In the genomic region with DNA sequence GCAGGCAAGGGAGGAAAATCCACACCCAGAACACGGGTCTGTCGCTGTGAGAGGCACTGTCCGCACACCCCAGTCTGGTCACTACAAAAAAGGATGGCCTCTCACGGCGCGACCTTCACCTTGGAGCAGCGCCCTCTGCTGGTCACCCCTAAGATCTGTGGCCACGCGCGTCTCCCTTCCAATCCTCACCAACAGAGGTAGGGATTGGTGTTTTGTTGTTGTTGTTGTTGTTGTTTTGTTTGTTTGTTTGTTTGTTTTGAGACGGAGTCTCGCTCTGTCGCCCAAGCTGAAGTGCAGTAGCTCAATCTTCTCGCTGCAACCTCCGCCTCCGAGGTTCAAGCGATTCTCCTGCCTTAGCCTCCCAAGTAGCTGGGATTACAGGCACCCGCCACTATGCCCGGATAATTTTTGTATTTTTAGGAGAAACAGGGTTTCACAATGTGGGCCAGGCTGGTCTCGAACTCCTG, we compare ENCODE assay signal across 7 cellular contexts. TPM values are rescaled to one million over a fixed set of nuclear protein-coding genes. Genes with fewer than 3 reads are reported as not detected.
A peak's percentile ranks its signal among the peaks of the same experiment; 100 is the strongest.
DNase-seq lines count a peak whose midpoint lies in the region; ATAC-seq, FAIRE-seq and TF ChIP-seq lines count a peak whose summit lies in the region.

No MANE protein-coding gene starts in this region.

- no peak overlapping the region for H2BK15ac ChIP-seq in mesendoderm (replicated peaks; ENCODE audit: low read depth)

- FAIRE-seq in HTR-8/SVneo (lab: Jason Lieb, UNC), result no peak

- no peak overlapping the region for H2AK5ac ChIP-seq in mesendoderm (ENCODE audit: low read length)

- TF ChIP-seq CTCF in GM13976 (IDR thresholded peaks at IDR 0.05; ENCODE audit: borderline replicate concordance, control extremely low read depth, extremely low read depth, insufficient read depth, missing control alignments) (peak; percentile 63), LNCAP (IDR thresholded peaks at IDR 0.05) (peak; percentile 93), coronary artery (IDR thresholded peaks at IDR 0.05) (peak; percentile 43)

- H3K36me3 ChIP-seq in mesendoderm (ENCODE audit: control insufficient read depth, insufficient read depth, low read length), result no peaks in the 10 kb centered on the region

- H3K79me2 ChIP-seq in mesendoderm (ENCODE audit: control insufficient read depth, insufficient read depth, low read length), result no peaks in the 10 kb centered on the region

- H2BK5ac ChIP-seq in mesendoderm (ENCODE audit: low read length), result no peak overlapping the region

- H3K27ac ChIP-seq in coronary artery (no peak overlapping the region), mesendoderm (ENCODE audit: low read depth, low read length) (no peak overlapping the region)

- H3K4me3 ChIP-seq in coronary artery, result no peak overlapping the region
- no peak overlapping the region for H3K4me3 ChIP-seq in mesendoderm (ENCODE audit: low read length)

- peak; percentile 60 for ATAC-seq in stimulated activated memory B cell treated with anti-CD40 and anti-IgM and Interleukin-4, amounts not matched to agents 10 μg/mL and 1 μg/mL and 100 μg/mL, for 72 hours

- in situ Hi-C loops in GM13976 (cut with MboI; ENCODE audit: low sequenced_read_pairs, unreplicated experiment), result no loop called here

- H3K9me3 Mint-ChIP-seq in stimulated activated memory B cell treated with anti-CD40 and anti-IgM and Interleukin-4, amounts not matched to agents 10 μg/mL and 1 μg/mL and 100 μg/mL, for 72 hours, result no peaks in the 10 kb centered on the region

- no peak overlapping the region for H3K18ac ChIP-seq in mesendoderm (ENCODE audit: low read length)

- peak; percentile 77 for DNase-seq in GM13976 (ENCODE audit: low spot score)
- peak; percentile 79 for DNase-seq in activated CD4-positive, CD25-positive, alpha-beta regulatory T cell treated with anti-CD3 and anti-CD28 coated beads, Interleukin-2, amount 50 U/mL, for 72 hours
- no peak for DNase-seq in coronary artery (ENCODE audit: low spot score)
- DNase-seq in mesendoderm, result peak; percentile 70
- no peak for DNase-seq in HTR-8/SVneo (ENCODE audit: insufficient read length, low spot score)

- H3K9ac ChIP-seq in mesendoderm (ENCODE audit: low read length), result peak overlapping the region; percentile 59

- H3K27ac Mint-ChIP-seq in stimulated activated memory B cell treated with anti-CD40 and anti-IgM and Interleukin-4, amounts not matched to agents 10 μg/mL and 1 μg/mL and 100 μg/mL, for 72 hours, result no peak overlapping the region

- WGBS in mesendoderm (ENCODE audit: extremely low coverage, insufficient coverage, low lambda C conversion rate), result no CpG with 5 or more reads among the region's 20 CpGs

- H3K27me3 ChIP-seq in mesendoderm (ENCODE audit: insufficient read depth, low read length, poor library complexity), result no peaks in the 10 kb centered on the region

- H3K36me3 Mint-ChIP-seq in stimulated activated memory B cell treated with anti-CD40 and anti-IgM and Interleukin-4, amounts not matched to agents 10 μg/mL and 1 μg/mL and 100 μg/mL, for 72 hours, result no peaks in the 10 kb centered on the region

- peak overlapping the region; percentile 55 for H3K4me3 Mint-ChIP-seq in stimulated activated memory B cell treated with anti-CD40 and anti-IgM and Interleukin-4, amounts not matched to agents 10 μg/mL and 1 μg/mL and 100 μg/mL, for 72 hours

- H3K4me2 ChIP-seq in mesendoderm (ENCODE audit: low read length), result no peak overlapping the region

- peak overlapping the region; percentile 83 for H3K56ac ChIP-seq in mesendoderm (ENCODE audit: low read length)

- H4K8ac ChIP-seq in mesendoderm (ENCODE audit: low read depth, low read length), result no peak overlapping the region

- no peak overlapping the region for H4K5ac ChIP-seq in mesendoderm (ENCODE audit: low read length)

- H3K23ac ChIP-seq in mesendoderm (ENCODE audit: low read length), result no peak overlapping the region

- H2BK120ac ChIP-seq in mesendoderm (ENCODE audit: low read depth, low read length), result no peak overlapping the region

- peaks cover 6% of the 10 kb centered on the region for H3K4me1 Mint-ChIP-seq in stimulated activated memory B cell treated with anti-CD40 and anti-IgM and Interleukin-4, amounts not matched to agents 10 μg/mL and 1 μg/mL and 100 μg/mL, for 72 hours

- H3K4ac ChIP-seq in mesendoderm (ENCODE audit: low read depth, low read length), result no peak overlapping the region

- no peaks in the 10 kb centered on the region for H3K4me1 ChIP-seq in mesendoderm (ENCODE audit: control insufficient read depth, low read depth, low read length)

- no peaks in the 10 kb centered on the region for H3K27me3 Mint-ChIP-seq in stimulated activated memory B cell treated with anti-CD40 and anti-IgM and Interleukin-4, amounts not matched to agents 10 μg/mL and 1 μg/mL and 100 μg/mL, for 72 hours

- no peaks in the 10 kb centered on the region for H3K79me1 ChIP-seq in mesendoderm (ENCODE audit: low read length)

RNA-seq across cellular contexts. Expression of gene C17orf58, which starts 15.0 kb away (rescaled TPM):
- 31.3 TPM for polyA plus RNA-seq in mesendoderm (2013, experiment 1 of 2)
- polyA plus RNA-seq in mesendoderm (2013, experiment 2 of 2), result 31.8 TPM

RNA-seq across cellular contexts. Expression of gene KPNA2, which starts 24.3 kb away (rescaled TPM):
- polyA plus RNA-seq in mesendoderm (2013, experiment 1 of 2), result 327 TPM
- 325 TPM for polyA plus RNA-seq in mesendoderm (2013, experiment 2 of 2)

Comparison
In these comparisons a context has a peak if more than half of its experiments do, and no peak if none do; other contexts are left out.
1. DNase-seq: peak in GM13976 (single experiment), activated CD4-positive, CD25-positive, alpha-beta regulatory T cell treated with anti-CD3 and anti-CD28 coated beads, Interleukin-2, amount 50 U/mL, for 72 hours (single experiment) and mesendoderm (single experiment); none in coronary artery (single experiment) and HTR-8/SVneo (single experiment).
2. CTCF ChIP-seq: peak in every context shown above with its lines; median percentile 93 in LNCAP; 63 in GM13976; 43 in coronary artery.